8 cellular contexts compared by ENCODE assay signal in genomic region chr2:25673170-25674002, GRCh38. TPM values are rescaled to one million over a fixed set of nuclear protein-coding genes. Genes with fewer than 3 reads are reported as not detected.
DNase-seq lines count a peak whose midpoint lies in the region; ATAC-seq and TF ChIP-seq lines count a peak whose summit lies in the region.

DTNB (minus strand) TSS chr2:25673577; CDS start chr2:25652660, 20,917 bp downstream.

- ATAC-seq in GM21526 (IDR thresholded peaks at IDR 0.05; ENCODE audit: low FRiP score, unreplicated experiment) = peak; percentile 63

- no peak for TF ChIP-seq EP300 in suprapubic skin (IDR thresholded peaks at IDR 0.05)

- WGBS in suprapubic skin = under 1% methylated on average over 25 of the region's 124 CpGs

- H3K27ac ChIP-seq in suprapubic skin = peak within 1 kb of the TSS; percentile 90

- in situ Hi-C loops in SK-MEL-5 (cut with HindIII; ENCODE audit: low pct_unique_long_range_greater_than_20kb, low sequenced_read_pairs) = no loop called here

- H3K27me3 ChIP-seq in suprapubic skin = no peaks in the 10 kb centered on the region

- TF ChIP-seq POLR2A in suprapubic skin (IDR thresholded peaks at IDR 0.05) = peak in 1 of 2 donors; percentile 50

- DNase-seq in DMS53 (lab: John Stamatoyannopoulos, UW) (peak; percentile 89), HuH-7.5 (ENCODE audit: low spot score) (peak; percentile 68), SK-MEL-5 (ENCODE audit: low read depth, low spot score) (peak; percentile 63), globus pallidus (ENCODE audit: low spot score) (peak; percentile 69), occipital lobe (lab: John Stamatoyannopoulos, UW) (peak; percentile 77), suprapubic skin (ENCODE audit: low spot score in 2 of 2) (peak; percentile 91 to 92)
- DNase-seq in activated naive CD4-positive, alpha-beta T cell (lab: John Stamatoyannopoulos, UW) = peak; percentile 43 to 77 (median 62)

- peak within 1 kb of the TSS; percentile 98 for H3K4me3 ChIP-seq in suprapubic skin

- no peaks in the 10 kb centered on the region for H3K9me3 ChIP-seq in suprapubic skin

- TF ChIP-seq CTCF in suprapubic skin (IDR thresholded peaks at IDR 0.05) = no peak

- H3K36me3 ChIP-seq in suprapubic skin = no peaks in the 10 kb centered on the region

- peaks cover 20% of the 10 kb centered on the region for H3K4me1 ChIP-seq in suprapubic skin

RNA-seq across cellular contexts. Expression of gene DTNB, which starts in this region (rescaled TPM):
- 18.0 and 19.9 TPM in 2 replicates for total RNA-seq in SK-MEL-5 (2014; rRNA removed; shearing (Covaris generic))
- 26.4 and 33.3 TPM in 2 replicates for polyA plus RNA-seq in SK-MEL-5 (2015; cell fraction: cytosol; rRNA removed)
- polyA plus RNA-seq in SK-MEL-5 (2015; cell fraction: nucleus; rRNA removed) = 29.3 and 39.4 TPM in 2 replicates
- 21.7 TPM for total RNA-seq in occipital lobe
- 10 to 100 TPM; 11.8 to 40.1 (median 24.1) TPM for total RNA-seq in suprapubic skin

Comparison
In these comparisons a context has a peak if more than half of its experiments do, and no peak if none do; other contexts are left out.
1. Peak in every context shown above with its lines: DNase-seq, ATAC-seq, H3K4me3 ChIP-seq and H3K27ac ChIP-seq.